In genomic region chr11:76801736-76802135, GRCh38 we compare ENCODE assay signal across 24 cellular contexts. TPM values are rescaled to one million over a fixed set of nuclear protein-coding genes. Genes with fewer than 3 reads are reported as not detected.
A peak's percentile ranks its signal among the peaks of the same experiment; 100 is the strongest.
DNase-seq lines count a peak whose midpoint lies in the region; TF ChIP-seq lines count a peak whose summit lies in the region.
"Had no signal": no experiment of that assay in that cellular context is flagged by ENCODE, and none has a peak within 500 bp of the region (broad histone marks: within the 10 kb centered on the region; RNA-seq: fewer than 3 reads in every experiment).

No MANE protein-coding gene starts in this region.

- no peaks in the 10 kb centered on the region for H3K27me3 ChIP-seq in liver (ENCODE audit: control insufficient read depth in 4 of 4, insufficient read depth in 4 of 4, low read length in 3 of 4)
- H3K27me3 ChIP-seq: heart left ventricle, left lung had no signal

- 21% methylated on average over 2 of the region's 2 CpGs for WGBS in liver

- H3K4me1 ChIP-seq in liver (ENCODE audit: control insufficient read depth in 4 of 4, insufficient read depth in 4 of 4, low read length in 3 of 4), result peaks cover 2 to 65% (median 51%) of the 10 kb centered on the region in 4 donors

- H3K27ac ChIP-seq in liver (ENCODE audit: low read depth in 1 of 2, low read length in 2 of 2), result peak overlapping the region; percentile 6 to 14
- H3K27ac ChIP-seq: heart left ventricle, RWPE1, SK-N-MC had no signal

- no peak for TF ChIP-seq CTCF in liver (IDR thresholded peaks at IDR 0.05; ENCODE audit: low read depth, low read length, missing input control)

- H3K36me3 ChIP-seq in liver (ENCODE audit: control insufficient read depth in 4 of 4, insufficient read depth in 3 of 4, low read depth in 1 of 4, low read length in 3 of 4), result peaks cover 0 to 9% (median 0%) of the 10 kb centered on the region in 4 donors

- no peak overlapping the region for H3K4me3 ChIP-seq in liver (ENCODE audit: low read depth in 1 of 3, low read length in 3 of 3)
- H3K4me3 ChIP-seq: heart left ventricle, left lung, SK-N-MC had no signal

- no peak overlapping the region for H3K9ac ChIP-seq in liver (ENCODE audit: low read depth in 1 of 2, low read length in 2 of 2)

- TF ChIP-seq RAD21 in liver (IDR thresholded peaks at IDR 0.05), result peak in 1 of 2 donors; percentile 5

- peak; percentile 7 for DNase-seq in AG08396 (ENCODE audit: low spot score)
- DNase-seq in HuH-7 (ENCODE audit: low spot score), result peak; percentile 51
- peak; percentile 11 for DNase-seq in NCI-H774 (lab: John Stamatoyannopoulos, UW)
- DNase-seq in stimulated activated CD4-positive, alpha-beta T cell treated with anti-CD3 and anti-CD28 coated beads, Interleukin-4, amount 100 ng/mL, for 4 hours, result no peak
- DNase-seq in Kasumi-1 (lab: John Stamatoyannopoulos, UW), result no peak
- DNase-seq in NCI-H748 treated with DMSO at 0.1 percent for 48 hours (lab: John Stamatoyannopoulos, UW), result no peak
- DNase-seq in activated CD4-positive, alpha-beta T cell treated with anti-CD3 and anti-CD28 coated beads for 4 hours, result no peak
- DNase-seq: activated CD4-positive, alpha-beta T cell treated with anti-CD3 and anti-CD28 coated beads for 48 hours; activated naive CD4-positive, alpha-beta T cell treated with anti-CD3 and anti-CD28 coated beads for 36 hours; activated T-cell treated with anti-CD3 and anti-CD28 coated beads, Interleukin-2, amount 50 U/mL, for 48 hours; amygdala; effector memory CD4-positive, alpha-beta T cell; erythroblast; foreskin fibroblast; left lung; naive thymus-derived CD4-positive, alpha-beta T cell; NCI-H1694; nucleus accumbens; small intestine; stimulated activated naive CD4-positive, alpha-beta T cell had no signal

- no peaks in the 10 kb centered on the region for H3K9me3 ChIP-seq in liver (ENCODE audit: control insufficient read depth in 4 of 4, low read length in 3 of 4)
- H3K9me3 ChIP-seq: heart left ventricle, left lung had no signal

TF ChIP-seq in liver, 16 proteins besides CTCF, POLR2A, EP300 and RAD21:
- no peak for TF ChIP-seq EGR1 (IDR thresholded peaks at IDR 0.05; ENCODE audit: low read depth in 2 of 2)
- TF ChIP-seq, protein P1, sequence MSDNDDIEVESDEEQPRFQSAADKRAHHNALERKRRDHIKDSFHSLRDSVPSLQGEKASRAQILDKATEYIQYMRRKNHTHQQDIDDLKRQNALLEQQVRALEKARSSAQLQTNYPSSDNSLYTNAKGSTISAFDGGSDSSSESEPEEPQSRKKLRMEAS (IDR thresholded peaks at IDR 0.05), result no peak
- no peak for TF ChIP-seq TAF1 (conservative IDR thresholded peaks at IDR 0.05)
- TF ChIP-seq YY1 (IDR thresholded peaks at IDR 0.05), result no peak
- TF ChIP-seq, protein P2, sequence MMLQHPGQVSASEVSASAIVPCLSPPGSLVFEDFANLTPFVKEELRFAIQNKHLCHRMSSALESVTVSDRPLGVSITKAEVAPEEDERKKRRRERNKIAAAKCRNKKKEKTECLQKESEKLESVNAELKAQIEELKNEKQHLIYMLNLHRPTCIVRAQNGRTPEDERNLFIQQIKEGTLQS (IDR thresholded peaks at IDR 0.05), result no peak
- peak; percentile 25 to 42 for TF ChIP-seq JUND (IDR thresholded peaks at IDR 0.05)
- peak in 1 of 2 donors; percentile 46 for TF ChIP-seq HNF4A (conservative IDR thresholded peaks at IDR 0.05)
- no peak for TF ChIP-seq HNF4G (IDR thresholded peaks at IDR 0.05)
- TF ChIP-seq NR2F2 (IDR thresholded peaks at IDR 0.05), result no peak
- TF ChIP-seq FOXA2 (IDR thresholded peaks at IDR 0.05), result peak; percentile 98
- TF ChIP-seq RXRA (IDR thresholded peaks at IDR 0.05), result peak; percentile 30 to 55
- TF ChIP-seq REST (IDR thresholded peaks at IDR 0.05), result no peak
- TF ChIP-seq FOXA1 (IDR thresholded peaks at IDR 0.05), result peak; percentile 89
- TF ChIP-seq GABPA (IDR thresholded peaks at IDR 0.05 in 1 of 2, conservative IDR thresholded peaks at IDR 0.05 in 1 of 2), result no peak
- no peak for TF ChIP-seq ZBTB33 (IDR thresholded peaks at IDR 0.05)
- peak; percentile 59 for TF ChIP-seq SP1 (IDR thresholded peaks at IDR 0.05)
TF ChIP-seq in liver: peak in this region for 6.

RNA-seq across cellular contexts. Expression of gene TSKU, which starts 18.6 kb away (rescaled TPM):
- 10 to 100 TPM in 1 of 2 donors, 1 to 10 TPM in 1; 3.3 to 33.7 TPM for total RNA-seq in liver
- 100 to 1,000 TPM in 1 of 2 donors, 10 to 100 TPM in 1; 58.3 to 492 TPM for polyA plus RNA-seq in liver
- polyA plus RNA-seq: naive thymus-derived CD4-positive, alpha-beta T cell had no signal

RNA-seq across cellular contexts. Expression of gene ACER3, which starts 59.0 kb away (rescaled TPM):
- total RNA-seq in liver, result 1 to 10 TPM; 3.9 to 5.9 TPM
- 1 to 10 TPM; 1.9 to 4.5 TPM for polyA plus RNA-seq in liver

Comparison
In these comparisons a context has a peak if more than half of its experiments do, and no peak if none do; other contexts are left out.
1. DNase-seq: peak in AG08396 (single experiment), HuH-7 (single experiment) and NCI-H774 (single experiment); none in stimulated activated CD4-positive, alpha-beta T cell treated with anti-CD3 and anti-CD28 coated beads, Interleukin-4, amount 100 ng/mL, for 4 hours (0 of 2), Kasumi-1 (0 of 2), NCI-H748 treated with DMSO at 0.1 percent for 48 hours (single experiment) and activated CD4-positive, alpha-beta T cell treated with anti-CD3 and anti-CD28 coated beads for 4 hours (0 of 2).